ENCODE assay signal across 1 cellular context in genomic region chr10:4962308-4962707, GRCh38. TPM values are rescaled to one million over a fixed set of nuclear protein-coding genes. Genes with fewer than 3 reads are reported as not detected.
"Had no signal": no experiment of that assay in that cellular context is flagged by ENCODE, and none has a peak within 500 bp of the region (broad histone marks: within the 10 kb centered on the region; RNA-seq: fewer than 3 reads in every experiment).

No MANE protein-coding gene starts in this region.

RNA-seq across cellular contexts. Expression of gene AKR1C1, which starts 0.9 kb away (rescaled TPM):
- polyA plus RNA-seq: IgD-negative memory B cell had no signal

RNA-seq across cellular contexts. Expression of gene AKR1C2, which starts 41.3 kb away (rescaled TPM):
- polyA plus RNA-seq: IgD-negative memory B cell had no signal
